ENCODE assay signal across 11 cellular contexts in genomic region chr2:241949736-241950412, GRCh38.
DNase-seq lines count a peak whose midpoint lies in the region; ATAC-seq, FAIRE-seq and TF ChIP-seq lines count a peak whose summit lies in the region.
"Had no signal": no experiment of that assay in that cellular context is flagged by ENCODE, and none has a peak within 500 bp of the region (broad histone marks: within the 10 kb centered on the region; RNA-seq: fewer than 3 reads in every experiment).

No MANE protein-coding gene starts in this region.

- TF ChIP-seq EP300 in GM12878 (IDR thresholded peaks at IDR 0.05; ENCODE audit: borderline replicate concordance in 1 of 2, control insufficient read depth in 1 of 2, low read depth in 2 of 2, low read length in 2 of 2), result no peak

- FAIRE-seq in GM12878 (lab: Jason Lieb, UNC), result no peak

- CTCF ChIA-PET in GM12878 (lab: Yijun Ruan, JAX), result no interaction called here

- H3K9me3 ChIP-seq in GM12878 (replicated peaks; ENCODE audit: control insufficient read depth, insufficient read depth, low read length), result no peaks in the 10 kb centered on the region; the same call in 2 of the 3 replicates
- no peaks in the 10 kb centered on the region for H3K9me3 ChIP-seq in mucosa of descending colon
- H3K9me3 ChIP-seq in spleen, result no peaks in the 10 kb centered on the region
- no peaks in the 10 kb centered on the region for H3K9me3 ChIP-seq in vagina
- H3K9me3 ChIP-seq in gastrocnemius medialis, result no peaks in the 10 kb centered on the region

- H3K4me2 ChIP-seq in GM12878 (ENCODE audit: control insufficient read depth, insufficient read depth), result no peak overlapping the region

- no peak for TF ChIP-seq RAD21 in GM12878 (IDR thresholded peaks at IDR 0.05; ENCODE audit: insufficient read depth, low read depth, low read length)

- whole genome bisulfite sequencing in GM12878 (ENCODE audit: insufficient coverage, insufficient replicate concordance, low lambda C conversion rate, missing lambda C conversion rate), result 58% methylated on average over 18 of the region's 18 CpGs
- WGBS in spleen, 5 donors, result 85 to 91% (median 89%) methylated on average over 16 to 18 of the region's 18 CpGs

- DNase-seq in activated effector memory CD4-positive, alpha-beta T cell treated with anti-CD3 and anti-CD28 coated beads, Interleukin-2, amount 50 U/mL, for 16 hours, result peak; percentile 55
- no peak for DNase-seq in activated effector memory CD4-positive, alpha-beta T cell treated with Interleukin-2 at 50 U/mL for 16 hours
- DNase-seq in GM12878 (ENCODE audit: low read depth, low spot score) (no peak), mucosa of descending colon (no peak), spleen (peak; percentile 45), CD1c-positive myeloid dendritic cell (ENCODE audit: extremely low spot score) (no peak), vagina (ENCODE audit: extremely low spot score in 2 of 2) (no peak), gastrocnemius medialis (no peak)

- no peak for TF ChIP-seq CTCF in GM12878 (IDR thresholded peaks at IDR 0.05 in 2 of 3, conservative IDR thresholded peaks at IDR 0.05 in 1 of 3; ENCODE audit: control insufficient read depth in 2 of 3, extremely low read depth in 1 of 3, insufficient read depth in 1 of 3, low read depth in 3 of 3, low read length in 3 of 3)
- no peak for TF ChIP-seq CTCF in mucosa of descending colon (IDR thresholded peaks at IDR 0.05)
- no peak for TF ChIP-seq CTCF in spleen (IDR thresholded peaks at IDR 0.05 in 8 of 11, conservative IDR thresholded peaks at IDR 0.05 in 3 of 11)
- no peak for TF ChIP-seq CTCF in vagina (IDR thresholded peaks at IDR 0.05)
- no peak for TF ChIP-seq CTCF in gastrocnemius medialis (IDR thresholded peaks at IDR 0.05 in 4 of 5, conservative IDR thresholded peaks at IDR 0.05 in 1 of 5)

- no peak; the same call in 2 of the 3 replicates for ATAC-seq in GM12878
- ATAC-seq in mucosa of descending colon, result peak; percentile 4
- no peak for ATAC-seq in gastrocnemius medialis
- ATAC-seq: CD8-positive, alpha-beta T cell had no signal

- H3K4me3 ChIP-seq in GM12878, result no peak overlapping the region
- no peak overlapping the region for H3K4me3 ChIP-seq in mucosa of descending colon
- no peak overlapping the region for H3K4me3 ChIP-seq in spleen
- no peak overlapping the region for H3K4me3 ChIP-seq in vagina
- no peak overlapping the region for H3K4me3 ChIP-seq in gastrocnemius medialis
- H3K4me3 ChIP-seq: SJCRH30 had no signal

- POLR2A ChIA-PET in GM12878 (lab: Charles Lee), result no interaction called here

- in situ Hi-C loops in GM12878 (cut with MboI) (no loop called here), gastrocnemius medialis (cut with MboI; ENCODE audit: low sequenced_read_pairs in 4 of 4) (no loop called here)

- TF ChIP-seq POLR2A in GM12878 (IDR thresholded peaks at IDR 0.05; ENCODE audit: low read depth, low read length), result no peak
- no peak for TF ChIP-seq POLR2A in spleen (IDR thresholded peaks at IDR 0.05)
- TF ChIP-seq POLR2A in vagina (IDR thresholded peaks at IDR 0.05), result no peak
- no peak for TF ChIP-seq POLR2A in gastrocnemius medialis (IDR thresholded peaks at IDR 0.05)

- H3K36me3 ChIP-seq in GM12878 (ENCODE audit: control insufficient read depth in 2 of 2, insufficient read depth in 2 of 2, low read length in 1 of 2) (no peaks in the 10 kb centered on the region), mucosa of descending colon (ENCODE audit: low read depth) (no peaks in the 10 kb centered on the region), spleen (no peaks in the 10 kb centered on the region), vagina (no peaks in the 10 kb centered on the region), gastrocnemius medialis (no peaks in the 10 kb centered on the region)
- H3K36me3 ChIP-seq: SJCRH30 had no signal

- H3K9ac ChIP-seq in GM12878 (ENCODE audit: control insufficient read depth, insufficient read depth, low read length), result no peak overlapping the region

- H3K4me1 ChIP-seq in GM12878 (ENCODE audit: control insufficient read depth, insufficient read depth, low read length), result no peaks in the 10 kb centered on the region
- H3K4me1 ChIP-seq in mucosa of descending colon (ENCODE audit: low read depth), result no peaks in the 10 kb centered on the region
- H3K4me1 ChIP-seq in spleen, result peaks cover 2 to 17% (median 9%) of the 10 kb centered on the region in 6 donors
- H3K4me1 ChIP-seq in vagina, result peaks cover 10% of the 10 kb centered on the region
- H3K4me1 ChIP-seq in gastrocnemius medialis, result no peaks in the 10 kb centered on the region
- H3K4me1 ChIP-seq: SJCRH30 had no signal

- no peak overlapping the region for H3K27ac ChIP-seq in GM12878 (ENCODE audit: control insufficient read depth, insufficient read depth)
- no peak overlapping the region for H3K27ac ChIP-seq in spleen
- no peak overlapping the region for H3K27ac ChIP-seq in vagina
- H3K27ac ChIP-seq in gastrocnemius medialis, result no peak overlapping the region
- H3K27ac ChIP-seq: 22Rv1, SJCRH30 had no signal

- RAD21 ChIA-PET in GM12878 (lab: Charles Lee; ENCODE audit: unreplicated experiment), result no interaction called here

- no peaks in the 10 kb centered on the region for H3K79me2 ChIP-seq in GM12878 (ENCODE audit: control insufficient read depth, insufficient read depth, low read length)

- SMC1A ChIA-PET in GM12878 (lab: Charles Lee; ENCODE audit: uncharacterized antibody, unreplicated experiment), result no interaction called here

- H2AFZ ChIP-seq in GM12878 (ENCODE audit: control insufficient read depth, low read depth, low read length), result no peak overlapping the region

- no TSS peak for BruUV-seq in GM12878 (replicated peaks; lab: Mats Ljungman, UMichigan)

- intact Hi-C loops in GM12878 (cut with micrococcal nuclease; ENCODE audit: unreplicated experiment), result no loop called here
- intact Hi-C loops in mucosa of descending colon (cut with DNase I, micrococcal nuclease), result no loop called here
- intact Hi-C loops in spleen (cut with DNase I; ENCODE audit: low total_unique reads), result no loop called here
- intact Hi-C loops in vagina (cut with DNase I), result no loop called here
- intact Hi-C loops in gastrocnemius medialis (cut with DNase I; ENCODE audit: low total_unique reads), result no loop called here

- H4K20me1 ChIP-seq in GM12878 (ENCODE audit: control insufficient read depth, insufficient read depth), result no peaks in the 10 kb centered on the region

- H3K27me3 ChIP-seq in GM12878 (replicated peaks in 1 of 2; ENCODE audit: control insufficient read depth in 2 of 2, insufficient read depth in 2 of 2, low read length in 1 of 2) (no peaks in the 10 kb centered on the region), spleen (replicated peaks in 1 of 7) (no peaks in the 10 kb centered on the region), vagina (no peaks in the 10 kb centered on the region), gastrocnemius medialis (peaks cover 0 to 11% (median 4%) of the 10 kb centered on the region in 3 donors)
- H3K27me3 ChIP-seq: SJCRH30 had no signal

TF ChIP-seq in GM12878, 131 proteins besides CTCF, POLR2A, EP300 and RAD21:
- TF ChIP-seq NR2C2 (IDR thresholded peaks at IDR 0.05; ENCODE audit: borderline replicate concordance, control insufficient read depth, insufficient read length, low read depth) (no peak), BCL3 (IDR thresholded peaks at IDR 0.05; ENCODE audit: borderline replicate concordance, insufficient read depth, low read depth, low read length, poor library complexity, severe bottlenecking) (peak; percentile 64), IRF3 (IDR thresholded peaks at IDR 0.05) (no peak), PBX3 (IDR thresholded peaks at IDR 0.05; ENCODE audit: insufficient replicate concordance, low read depth, low read length) (peak; percentile 25)

Comparison
In these comparisons a context has a peak if more than half of its experiments do, and no peak if none do; other contexts are left out.
1. DNase-seq: peak in activated effector memory CD4-positive, alpha-beta T cell treated with anti-CD3 and anti-CD28 coated beads, Interleukin-2, amount 50 U/mL, for 16 hours (single experiment) and spleen (single experiment); none in activated effector memory CD4-positive, alpha-beta T cell treated with Interleukin-2 at 50 U/mL for 16 hours (single experiment), GM12878 (single experiment), mucosa of descending colon (0 of 3), CD1c-positive myeloid dendritic cell (single experiment), vagina (0 of 2) and gastrocnemius medialis (0 of 2).